32 cellular contexts compared by ENCODE assay signal in genomic region chr4:169275180-169275579, GRCh38.
"Had no signal": no experiment of that assay in that cellular context is flagged by ENCODE, and none has a peak within 500 bp of the region (broad histone marks: within the 10 kb centered on the region; RNA-seq: fewer than 3 reads in every experiment).

No MANE protein-coding gene starts in this region.

- ATAC-seq: activated CD8-positive, alpha-beta T cell treated with anti-CD3 and anti-CD28 coated beads for 36 hours; body of pancreas; PC-3 had no signal

- H3K4me3 Mint-ChIP-seq: activated B cell treated with CpG ODN at 0.5 μM for 24 hours; activated CD8-positive, alpha-beta T cell treated with anti-CD3 and anti-CD28 coated beads for 36 hours; activated naive CD4-positive, alpha-beta T cell treated with anti-CD3 and anti-CD28 coated beads, Interleukin-2, amount 50 U/mL, for 24 hours; activated naive CD8-positive, alpha-beta T cell treated with anti-CD3 and anti-CD28 coated beads, Interleukin-2, amount 10 ng/mL, durations not matched to agents 7 days and 5 days; T-helper 1 cell treated with Interleukin-12 subunit alpha and Interleukin-12 subunit beta and Interleukin-4 antibody, amounts not matched to agents 30 μg/mL and 1 μg/mL, for 36 hours; T-helper 2 cell treated with Interferon-gamma antibody and Interleukin-4, amounts not matched to agents 5 μg/mL and 100 μg/mL, for 36 hours had no signal

- H3K27ac Mint-ChIP-seq: activated B cell treated with CpG ODN at 0.5 μM for 24 hours; activated CD8-positive, alpha-beta T cell treated with anti-CD3 and anti-CD28 coated beads for 36 hours; activated naive CD4-positive, alpha-beta T cell treated with anti-CD3 and anti-CD28 coated beads, Interleukin-2, amount 50 U/mL, for 24 hours; activated naive CD8-positive, alpha-beta T cell treated with anti-CD3 and anti-CD28 coated beads, Interleukin-2, amount 10 ng/mL, durations not matched to agents 7 days and 5 days; activated T-helper 2 cell treated with anti-CD3 and anti-CD28 coated beads, Interferon-gamma antibody, Interleukin-2, Interleukin-4, amounts not matched to agents 10 μg/mL and 5 μg/mL and 100 μg/mL, durations not matched to agents 14 hours and 24 hours and 36 hours; T-helper 1 cell treated with Interleukin-12 subunit alpha and Interleukin-12 subunit beta and Interleukin-4 antibody, amounts not matched to agents 30 μg/mL and 1 μg/mL, for 36 hours; T-helper 2 cell treated with Interferon-gamma antibody and Interleukin-4, amounts not matched to agents 5 μg/mL and 100 μg/mL, for 36 hours had no signal

- H3K4me1 ChIP-seq: breast epithelium had no signal

- H3K27me3 Mint-ChIP-seq: activated B cell treated with CpG ODN at 0.5 μM for 24 hours had no signal

- H3K9me3 Mint-ChIP-seq: activated B cell treated with CpG ODN at 0.5 μM for 24 hours; activated CD8-positive, alpha-beta T cell treated with anti-CD3 and anti-CD28 coated beads for 36 hours; activated naive CD4-positive, alpha-beta T cell treated with anti-CD3 and anti-CD28 coated beads, Interleukin-2, amount 50 U/mL, for 24 hours; activated naive CD8-positive, alpha-beta T cell treated with anti-CD3 and anti-CD28 coated beads, Interleukin-2, amount 10 ng/mL, durations not matched to agents 7 days and 5 days; activated T-helper 2 cell treated with anti-CD3 and anti-CD28 coated beads, Interferon-gamma antibody, Interleukin-2, Interleukin-4, amounts not matched to agents 10 μg/mL and 5 μg/mL and 100 μg/mL, durations not matched to agents 14 hours and 24 hours and 36 hours; T-helper 1 cell treated with Interleukin-12 subunit alpha and Interleukin-12 subunit beta and Interleukin-4 antibody, amounts not matched to agents 30 μg/mL and 1 μg/mL, for 36 hours; T-helper 2 cell treated with Interferon-gamma antibody and Interleukin-4, amounts not matched to agents 5 μg/mL and 100 μg/mL, for 36 hours had no signal

- H3K4me3 ChIP-seq: body of pancreas, breast epithelium, MG63, Peyer's patch, SJSA1 had no signal

- H3K36me3 Mint-ChIP-seq: activated naive CD4-positive, alpha-beta T cell treated with anti-CD3 and anti-CD28 coated beads, Interleukin-2, amount 50 U/mL, for 24 hours; activated naive CD8-positive, alpha-beta T cell treated with anti-CD3 and anti-CD28 coated beads, Interleukin-2, amount 10 ng/mL, durations not matched to agents 7 days and 5 days had no signal

- H3K27me3 ChIP-seq: body of pancreas, breast epithelium, MG63, Peyer's patch, SJSA1 had no signal

- H3K27ac ChIP-seq: breast epithelium, Peyer's patch, SJSA1 had no signal

- H3K9ac ChIP-seq: SK-N-SH had no signal

- H3K4me1 Mint-ChIP-seq: activated naive CD4-positive, alpha-beta T cell treated with anti-CD3 and anti-CD28 coated beads, Interleukin-2, amount 50 U/mL, for 24 hours had no signal

- DNase-seq: activated B cell treated with CpG ODN at 0.5 μM for 24 hours; activated CD4-positive, alpha-beta T cell treated with anti-CD3 and anti-CD28 coated beads for 4 hours; activated CD4-positive, CD25-positive, alpha-beta regulatory T cell treated with anti-CD3 and anti-CD28 coated beads, Interleukin-2, amount 50 U/mL, for 72 hours; activated CD8-positive, alpha-beta T cell treated with anti-CD3 and anti-CD28 coated beads for 36 hours; activated gamma-delta T cell; activated naive CD4-positive, alpha-beta T cell treated with Interleukin-2 at 50 U/mL for 16 hours; activated naive CD8-positive, alpha-beta T cell treated with anti-CD3 and anti-CD28 coated beads, Interleukin-2, amount 10 ng/mL, durations not matched to agents 7 days and 5 days; activated T-cell treated with anti-CD3 and anti-CD28 coated beads, Interleukin-2, amount 50 U/mL, for 1 hour; Kasumi-1; MG63; NCI-H1048; NCI-H1105 treated with DMSO at 0.1 percent for 48 hours; NCI-H1436; NCI-H1694; NCI-H1930; NCI-H2081 treated with DMSO at 0.1 percent for 48 hours; NCI-H226; NCI-H446 treated with DMSO at 0.1 percent for 48 hours; NCI-H526; NCI-H774; PC-3; Peyer's patch; RPMI8226; SHP77 treated with DMSO at 0.1 percent for 48 hours; SK-N-SH had no signal

- H3K36me3 ChIP-seq: breast epithelium, MG63, Peyer's patch had no signal

- H3K4me2 ChIP-seq: SK-N-SH had no signal
